8 cellular contexts compared by ENCODE assay signal in the genomic region with DNA sequence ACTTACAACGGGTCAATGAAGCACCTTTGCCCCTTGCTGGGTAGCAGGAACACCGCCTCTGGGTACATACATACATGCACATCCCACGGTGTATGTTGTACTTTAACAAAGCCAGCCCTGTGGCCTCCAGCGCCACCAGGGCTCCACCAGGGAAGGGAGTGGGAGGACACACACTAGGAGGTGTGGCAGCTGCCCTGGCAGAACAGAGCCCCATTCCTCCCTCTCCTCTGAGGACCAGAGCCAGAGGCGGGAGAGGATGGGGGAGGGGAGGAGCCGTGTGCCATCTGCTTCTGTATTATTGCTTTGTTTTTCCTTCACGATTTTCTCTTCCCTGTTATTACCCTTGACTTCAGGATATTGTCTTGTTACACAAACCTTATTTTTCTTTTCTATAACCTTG.
DNase-seq lines count a peak whose midpoint lies in the region; ATAC-seq, FAIRE-seq and TF ChIP-seq lines count a peak whose summit lies in the region.

No MANE protein-coding gene starts in this region.

- TF ChIP-seq EP300 in esophagus muscularis mucosa (IDR thresholded peaks at IDR 0.05) = no peak

- no peak for FAIRE-seq in GM19239 (lab: Jason Lieb, UNC)

- TF ChIP-seq POLR2A in esophagus muscularis mucosa (IDR thresholded peaks at IDR 0.05; ENCODE audit: low read depth) = no peak

- H3K36me3 ChIP-seq in H7 (replicated peaks; ENCODE audit: control insufficient read depth, insufficient read depth, low read length) (peaks cover 3% of the 10 kb centered on the region), esophagus muscularis mucosa (peaks cover 0 to 32% (median 5%) of the 10 kb centered on the region in 4 donors)

- peak overlapping the region; percentile 4 to 42 (median 22) for H3K27ac ChIP-seq in esophagus muscularis mucosa (replicated peaks in 1 of 4)

- H3K4me3 ChIP-seq in H7 (ENCODE audit: insufficient read depth, low read depth, low read length) (no peak overlapping the region), esophagus muscularis mucosa (no peak overlapping the region)

- intact Hi-C loops in esophagus muscularis mucosa (cut with DNase I) = loop anchor here (2.0 to 10.0 kb wide), 2 partner anchors 163 to 331 kb away; a partner anchor contains a TSS

- 74% methylated on average over 7 of the region's 7 CpGs for WGBS in esophagus muscularis mucosa

- H3K9me3 ChIP-seq in esophagus muscularis mucosa = no peaks in the 10 kb centered on the region

- H3K27me3 ChIP-seq in H7 (ENCODE audit: control insufficient read depth, insufficient read depth, low read length) (no peaks in the 10 kb centered on the region), esophagus muscularis mucosa (no peaks in the 10 kb centered on the region)

- H3K4me1 ChIP-seq in esophagus muscularis mucosa = peaks cover 28 to 32% (median 32%) of the 10 kb centered on the region in 4 donors

- DNase-seq in H7 (peak; percentile 40), NCI-H526 (lab: John Stamatoyannopoulos, UW) (peak; percentile 78 to 90), esophagus muscularis mucosa (ENCODE audit: extremely low spot score) (no peak), pons (ENCODE audit: low spot score) (peak; percentile 82), GM19239 (ENCODE audit: insufficient read length, low spot score) (no peak)
- no peak for DNase-seq in activated effector memory CD4-positive, alpha-beta T cell treated with Interleukin-2 at 50 U/mL for 16 hours

- ATAC-seq in GM19397 (IDR thresholded peaks at IDR 0.05; ENCODE audit: unreplicated experiment) = no peak
- no peak for ATAC-seq in HG03521 (IDR thresholded peaks at IDR 0.05; ENCODE audit: unreplicated experiment)

- TF ChIP-seq CTCF in esophagus muscularis mucosa (IDR thresholded peaks at IDR 0.05) = no peak

Comparison
In these comparisons a context has a peak if more than half of its experiments do, and no peak if none do; other contexts are left out.
1. DNase-seq: peak in H7 (single experiment), NCI-H526 (2 of 2) and pons (single experiment); none in esophagus muscularis mucosa (single experiment), GM19239 (single experiment) and activated effector memory CD4-positive, alpha-beta T cell treated with Interleukin-2 at 50 U/mL for 16 hours (single experiment).